ENCODE assay signal across 8 cellular contexts in the genomic region with DNA sequence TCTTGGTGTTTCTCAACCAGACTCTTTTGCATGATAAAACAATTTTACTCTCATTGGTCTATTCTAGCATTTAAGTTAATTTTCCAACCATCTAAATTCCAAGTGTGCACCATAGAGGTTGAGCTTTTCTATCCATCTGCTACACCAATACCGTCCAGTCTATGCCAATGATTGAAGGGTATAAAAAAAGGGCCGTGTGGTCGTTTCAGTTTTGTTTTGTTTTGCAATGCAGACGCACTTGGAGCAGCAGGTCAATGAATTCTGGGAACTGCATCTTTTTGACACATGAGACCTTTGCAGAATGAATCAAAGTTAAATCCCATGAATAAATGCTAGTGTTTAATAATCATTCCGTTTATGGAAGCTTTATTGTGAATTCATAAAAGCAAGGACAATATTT.
DNase-seq lines count a peak whose midpoint lies in the region; ATAC-seq and TF ChIP-seq lines count a peak whose summit lies in the region.

No MANE protein-coding gene starts in this region.

- H3K36me3 ChIP-seq in gastrocnemius medialis: no peaks in the 10 kb centered on the region

- H3K9me3 ChIP-seq in gastrocnemius medialis: no peaks in the 10 kb centered on the region

- H3K27me3 ChIP-seq in gastrocnemius medialis: no peaks in the 10 kb centered on the region

- H3K27ac ChIP-seq in cingulate gyrus (ENCODE audit: low read depth, low read length) (peak overlapping the region; percentile 21), gastrocnemius medialis (peak overlapping the region in 3 of 4 donors; percentile 34 to 45 (median 39))

- no peak for TF ChIP-seq POLR2A in gastrocnemius medialis (IDR thresholded peaks at IDR 0.05)

- peak overlapping the region; percentile 5 to 51 (median 31) for H3K4me3 ChIP-seq in gastrocnemius medialis

- ATAC-seq in gastrocnemius medialis: no peak

- no peak for TF ChIP-seq CTCF in gastrocnemius medialis (IDR thresholded peaks at IDR 0.05 in 4 of 5, conservative IDR thresholded peaks at IDR 0.05 in 1 of 5)

- intact Hi-C loops in gastrocnemius medialis (cut with DNase I; ENCODE audit: low total_unique reads): no loop called here

- DNase-seq in NCI-H1092 treated with DMSO at 0.1 percent for 48 hours (lab: John Stamatoyannopoulos, UW) (peak; percentile 80), NCI-H1092 (lab: John Stamatoyannopoulos, UW) (no peak), NCI-H748 treated with DMSO at 0.1 percent for 48 hours (lab: John Stamatoyannopoulos, UW) (peak; percentile 69), gastrocnemius medialis (no peak), G401 (ENCODE audit: low spot score) (no peak), midbrain (lab: John Stamatoyannopoulos, UW) (no peak)
- DNase-seq in activated effector memory CD4-positive, alpha-beta T cell treated with Interleukin-2 at 50 U/mL for 16 hours: no peak

- in situ Hi-C loops in gastrocnemius medialis (cut with MboI; ENCODE audit: low sequenced_read_pairs in 4 of 4): no loop called here
- in situ Hi-C loops in G401 (cut with HindIII; ENCODE audit: low sequenced_read_pairs): no loop called here

- peaks cover 9 to 22% of the 10 kb centered on the region in 2 donors for H3K4me1 ChIP-seq in gastrocnemius medialis

Comparison
In these comparisons a context has a peak if more than half of its experiments do, and no peak if none do; other contexts are left out.
1. DNase-seq: peak in NCI-H1092 treated with DMSO at 0.1 percent for 48 hours (single experiment) and NCI-H748 treated with DMSO at 0.1 percent for 48 hours (single experiment); none in NCI-H1092 (single experiment), gastrocnemius medialis (0 of 2), G401 (single experiment), activated effector memory CD4-positive, alpha-beta T cell treated with Interleukin-2 at 50 U/mL for 16 hours (single experiment) and midbrain (single experiment).